1 cellular context compared by ENCODE assay signal in genomic region chr5:133938932-133939331, GRCh38.
TF ChIP-seq lines count a peak whose summit lies in the region.

No MANE protein-coding gene starts in this region.

TF ChIP-seq in GM12878, 131 proteins besides CTCF, POLR2A, EP300 and RAD21 (continued from another document):
- TF ChIP-seq, protein P1, sequence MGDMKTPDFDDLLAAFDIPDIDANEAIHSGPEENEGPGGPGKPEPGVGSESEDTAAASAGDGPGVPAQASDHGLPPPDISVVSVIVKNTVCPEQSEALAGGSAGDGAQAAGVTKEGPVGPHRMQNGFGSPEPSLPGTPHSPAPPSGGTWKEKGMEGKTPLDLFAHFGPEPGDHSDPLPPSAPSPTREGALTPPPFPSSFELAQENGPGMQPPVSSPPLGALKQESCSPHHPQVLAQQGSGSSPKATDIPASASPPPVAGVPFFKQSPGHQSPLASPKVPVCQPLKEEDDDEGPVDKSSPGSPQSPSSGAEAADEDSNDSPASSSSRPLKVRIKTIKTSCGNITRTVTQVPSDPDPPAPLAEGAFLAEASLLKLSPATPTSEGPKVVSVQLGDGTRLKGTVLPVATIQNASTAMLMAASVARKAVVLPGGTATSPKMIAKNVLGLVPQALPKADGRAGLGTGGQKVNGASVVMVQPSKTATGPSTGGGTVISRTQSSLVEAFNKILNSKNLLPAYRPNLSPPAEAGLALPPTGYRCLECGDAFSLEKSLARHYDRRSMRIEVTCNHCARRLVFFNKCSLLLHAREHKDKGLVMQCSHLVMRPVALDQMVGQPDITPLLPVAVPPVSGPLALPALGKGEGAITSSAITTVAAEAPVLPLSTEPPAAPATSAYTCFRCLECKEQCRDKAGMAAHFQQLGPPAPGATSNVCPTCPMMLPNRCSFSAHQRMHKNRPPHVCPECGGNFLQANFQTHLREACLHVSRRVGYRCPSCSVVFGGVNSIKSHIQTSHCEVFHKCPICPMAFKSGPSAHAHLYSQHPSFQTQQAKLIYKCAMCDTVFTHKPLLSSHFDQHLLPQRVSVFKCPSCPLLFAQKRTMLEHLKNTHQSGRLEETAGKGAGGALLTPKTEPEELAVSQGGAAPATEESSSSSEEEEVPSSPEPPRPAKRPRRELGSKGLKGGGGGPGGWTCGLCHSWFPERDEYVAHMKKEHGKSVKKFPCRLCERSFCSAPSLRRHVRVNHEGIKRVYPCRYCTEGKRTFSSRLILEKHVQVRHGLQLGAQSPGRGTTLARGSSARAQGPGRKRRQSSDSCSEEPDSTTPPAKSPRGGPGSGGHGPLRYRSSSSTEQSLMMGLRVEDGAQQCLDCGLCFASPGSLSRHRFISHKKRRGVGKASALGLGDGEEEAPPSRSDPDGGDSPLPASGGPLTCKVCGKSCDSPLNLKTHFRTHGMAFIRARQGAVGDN (IDR thresholded peaks at IDR 0.05), result 0 out of 2 replicates have a peak, but pooled peaks have one; percentile 17
- TF ChIP-seq TAF1 (IDR thresholded peaks at IDR 0.05; ENCODE audit: borderline replicate concordance, low read depth, low read length), result no peak
- TF ChIP-seq EED (IDR thresholded peaks at IDR 0.05; ENCODE audit: low read depth), result no peak
- TF ChIP-seq, protein P2, sequence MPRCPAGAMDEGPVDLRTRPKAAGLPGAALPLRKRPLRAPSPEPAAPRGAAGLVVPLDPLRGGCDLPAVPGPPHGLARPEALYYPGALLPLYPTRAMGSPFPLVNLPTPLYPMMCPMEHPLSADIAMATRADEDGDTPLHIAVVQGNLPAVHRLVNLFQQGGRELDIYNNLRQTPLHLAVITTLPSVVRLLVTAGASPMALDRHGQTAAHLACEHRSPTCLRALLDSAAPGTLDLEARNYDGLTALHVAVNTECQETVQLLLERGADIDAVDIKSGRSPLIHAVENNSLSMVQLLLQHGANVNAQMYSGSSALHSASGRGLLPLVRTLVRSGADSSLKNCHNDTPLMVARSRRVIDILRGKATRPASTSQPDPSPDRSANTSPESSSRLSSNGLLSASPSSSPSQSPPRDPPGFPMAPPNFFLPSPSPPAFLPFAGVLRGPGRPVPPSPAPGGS (IDR thresholded peaks at IDR 0.05; ENCODE audit: borderline replicate concordance, insufficient read depth, low read depth, low read length, poor library complexity, severe bottlenecking), result no peak
- no peak for TF ChIP-seq HDAC6 (IDR thresholded peaks at IDR 0.05; ENCODE audit: unreplicated experiment)
- no peak for TF ChIP-seq NBN (IDR thresholded peaks at IDR 0.05)
- TF ChIP-seq, protein P3, sequence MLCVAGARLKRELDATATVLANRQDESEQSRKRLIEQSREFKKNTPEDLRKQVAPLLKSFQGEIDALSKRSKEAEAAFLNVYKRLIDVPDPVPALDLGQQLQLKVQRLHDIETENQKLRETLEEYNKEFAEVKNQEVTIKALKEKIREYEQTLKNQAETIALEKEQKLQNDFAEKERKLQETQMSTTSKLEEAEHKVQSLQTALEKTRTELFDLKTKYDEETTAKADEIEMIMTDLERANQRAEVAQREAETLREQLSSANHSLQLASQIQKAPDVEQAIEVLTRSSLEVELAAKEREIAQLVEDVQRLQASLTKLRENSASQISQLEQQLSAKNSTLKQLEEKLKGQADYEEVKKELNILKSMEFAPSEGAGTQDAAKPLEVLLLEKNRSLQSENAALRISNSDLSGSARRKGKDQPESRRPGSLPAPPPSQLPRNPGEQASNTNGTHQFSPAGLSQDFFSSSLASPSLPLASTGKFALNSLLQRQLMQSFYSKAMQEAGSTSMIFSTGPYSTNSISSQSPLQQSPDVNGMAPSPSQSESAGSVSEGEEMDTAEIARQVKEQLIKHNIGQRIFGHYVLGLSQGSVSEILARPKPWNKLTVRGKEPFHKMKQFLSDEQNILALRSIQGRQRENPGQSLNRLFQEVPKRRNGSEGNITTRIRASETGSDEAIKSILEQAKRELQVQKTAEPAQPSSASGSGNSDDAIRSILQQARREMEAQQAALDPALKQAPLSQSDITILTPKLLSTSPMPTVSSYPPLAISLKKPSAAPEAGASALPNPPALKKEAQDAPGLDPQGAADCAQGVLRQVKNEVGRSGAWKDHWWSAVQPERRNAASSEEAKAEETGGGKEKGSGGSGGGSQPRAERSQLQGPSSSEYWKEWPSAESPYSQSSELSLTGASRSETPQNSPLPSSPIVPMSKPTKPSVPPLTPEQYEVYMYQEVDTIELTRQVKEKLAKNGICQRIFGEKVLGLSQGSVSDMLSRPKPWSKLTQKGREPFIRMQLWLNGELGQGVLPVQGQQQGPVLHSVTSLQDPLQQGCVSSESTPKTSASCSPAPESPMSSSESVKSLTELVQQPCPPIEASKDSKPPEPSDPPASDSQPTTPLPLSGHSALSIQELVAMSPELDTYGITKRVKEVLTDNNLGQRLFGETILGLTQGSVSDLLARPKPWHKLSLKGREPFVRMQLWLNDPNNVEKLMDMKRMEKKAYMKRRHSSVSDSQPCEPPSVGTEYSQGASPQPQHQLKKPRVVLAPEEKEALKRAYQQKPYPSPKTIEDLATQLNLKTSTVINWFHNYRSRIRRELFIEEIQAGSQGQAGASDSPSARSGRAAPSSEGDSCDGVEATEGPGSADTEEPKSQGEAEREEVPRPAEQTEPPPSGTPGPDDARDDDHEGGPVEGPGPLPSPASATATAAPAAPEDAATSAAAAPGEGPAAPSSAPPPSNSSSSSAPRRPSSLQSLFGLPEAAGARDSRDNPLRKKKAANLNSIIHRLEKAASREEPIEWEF (IDR thresholded peaks at IDR 0.05; ENCODE audit: insufficient replicate concordance, low read depth, low read length), result no peak
- TF ChIP-seq NFYA (IDR thresholded peaks at IDR 0.05; ENCODE audit: borderline replicate concordance, low read depth, low read length), result no peak
- no peak for TF ChIP-seq ZNF622 (IDR thresholded peaks at IDR 0.05)
